8 cellular contexts compared by ENCODE assay signal in the genomic region with DNA sequence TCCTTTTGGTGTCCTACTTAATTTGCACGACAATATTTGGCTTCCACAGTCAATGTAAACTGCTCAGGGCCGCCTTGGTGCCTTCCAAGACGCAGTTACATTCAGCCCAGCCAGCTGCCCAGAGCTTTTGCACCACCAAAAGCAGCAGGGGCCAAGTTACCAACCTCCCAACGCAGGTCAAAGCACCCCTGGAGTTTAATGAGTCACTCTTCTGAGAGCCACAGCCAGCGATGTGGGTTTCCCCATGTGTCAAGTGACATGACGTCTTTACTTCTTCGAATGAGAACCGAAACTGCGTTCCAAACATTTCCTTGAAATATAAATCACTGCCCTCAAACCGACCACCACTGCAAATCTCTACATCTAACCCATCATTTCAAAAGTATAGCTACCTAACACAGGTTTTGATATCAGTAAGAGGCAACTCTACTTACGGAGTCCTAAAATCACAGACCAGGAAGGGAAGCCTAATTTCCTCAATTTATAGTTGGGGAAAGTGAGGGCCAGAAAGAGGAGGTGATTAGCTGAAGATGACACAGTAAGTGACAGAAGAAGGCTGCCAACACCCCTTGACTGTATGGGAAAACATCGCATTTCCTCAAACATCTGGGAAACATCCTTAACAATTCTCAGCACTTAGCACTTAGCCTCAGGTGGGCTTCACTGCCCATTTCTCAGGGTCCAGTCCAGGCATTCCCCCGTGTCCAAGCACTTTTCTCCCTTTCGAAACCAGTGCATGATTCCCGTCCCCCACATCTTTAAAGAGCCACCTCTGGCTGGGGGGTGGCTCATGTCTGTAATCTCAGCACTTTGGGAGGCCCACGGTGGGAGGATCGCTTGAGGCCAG. TPM values are rescaled to one million over a fixed set of nuclear protein-coding genes. Genes with fewer than 3 reads are reported as not detected.
DNase-seq lines count a peak whose midpoint lies in the region; ATAC-seq, FAIRE-seq and TF ChIP-seq lines count a peak whose summit lies in the region.

No MANE protein-coding gene starts in this region.

- H3K36me3 Mint-ChIP-seq in activated B cell treated with CpG ODN at 0.5 μM for 24 hours (ENCODE audit: low read depth), result no peaks in the 10 kb centered on the region
- H3K36me3 Mint-ChIP-seq in effector memory CD8-positive, alpha-beta T cell (ENCODE audit: insufficient read depth), result peaks cover 8% of the 10 kb centered on the region
- no peaks in the 10 kb centered on the region for H3K36me3 Mint-ChIP-seq in nephron progenitor cell (ENCODE audit: low read depth)

- ATAC-seq in GM21619 (IDR thresholded peaks at IDR 0.05; ENCODE audit: unreplicated experiment) (peak; percentile 97), activated B cell treated with CpG ODN at 0.5 μM for 24 hours (ENCODE audit: low read depth) (peak; percentile 90), upper lobe of right lung (peak; percentile 90)
- ATAC-seq in effector memory CD8-positive, alpha-beta T cell (replicated peaks), result peak; percentile 92

- H3K4me3 Mint-ChIP-seq in activated B cell treated with CpG ODN at 0.5 μM for 24 hours (peak overlapping the region; percentile 32), nephron progenitor cell (no peak overlapping the region)
- H3K4me3 Mint-ChIP-seq in effector memory CD8-positive, alpha-beta T cell, result peak overlapping the region in 1 of 2 donors; percentile 41

- POLR2A ChIA-PET in activated B cell treated with CpG ODN at 0.5 μM for 24 hours (lab: Charles Lee), result no interaction called here

- H3K27ac ChIP-seq in upper lobe of right lung, result peak overlapping the region; percentile 59

- H3K9me3 ChIP-seq in upper lobe of right lung, result no peaks in the 10 kb centered on the region

- CTCF ChIA-PET in activated B cell treated with CpG ODN at 0.5 μM for 24 hours (lab: Charles Lee), result no interaction called here

- H3K36me3 ChIP-seq in upper lobe of right lung, result no peaks in the 10 kb centered on the region

- H3K9me3 Mint-ChIP-seq in activated B cell treated with CpG ODN at 0.5 μM for 24 hours (no peaks in the 10 kb centered on the region), nephron progenitor cell (no peaks in the 10 kb centered on the region)
- peaks cover 2 to 8% of the 10 kb centered on the region in 2 donors for H3K9me3 Mint-ChIP-seq in effector memory CD8-positive, alpha-beta T cell

- TF ChIP-seq CTCF in activated B cell treated with CpG ODN at 0.5 μM for 24 hours (IDR thresholded peaks at IDR 0.05) (no peak), nephron progenitor cell (IDR thresholded peaks at IDR 0.05) (no peak), upper lobe of right lung (IDR thresholded peaks at IDR 0.05) (no peak)

- intact Hi-C loops in activated B cell treated with CpG ODN at 0.5 μM for 24 hours (cut with micrococcal nuclease) (no loop called here), upper lobe of right lung (cut with DNase I) (no loop called here)

- peak overlapping the region; percentile 14 for H3K4me3 ChIP-seq in upper lobe of right lung

- no peaks in the 10 kb centered on the region for H3K27me3 ChIP-seq in upper lobe of right lung

- H3K27me3 Mint-ChIP-seq in activated B cell treated with CpG ODN at 0.5 μM for 24 hours (peaks cover 8% of the 10 kb centered on the region), nephron progenitor cell (ENCODE audit: low read depth, poor library complexity) (no peaks in the 10 kb centered on the region)
- H3K27me3 Mint-ChIP-seq in effector memory CD8-positive, alpha-beta T cell, result peaks cover 0 to 10% of the 10 kb centered on the region in 2 donors

- H3K27ac Mint-ChIP-seq in activated B cell treated with CpG ODN at 0.5 μM for 24 hours (peak overlapping the region; percentile 20), nephron progenitor cell (peak overlapping the region; percentile 60)
- peak overlapping the region; percentile 50 to 80 for H3K27ac Mint-ChIP-seq in effector memory CD8-positive, alpha-beta T cell

- peak; percentile 95 for FAIRE-seq in G401.6 (lab: Jason Lieb, UNC)

- H3K4me1 Mint-ChIP-seq in activated B cell treated with CpG ODN at 0.5 μM for 24 hours, result peaks cover 6% of the 10 kb centered on the region
- peaks cover 4 to 25% of the 10 kb centered on the region in 2 donors for H3K4me1 Mint-ChIP-seq in effector memory CD8-positive, alpha-beta T cell (ENCODE audit: low read depth in 2 of 2)
- H3K4me1 Mint-ChIP-seq in nephron progenitor cell, result peaks cover 36% of the 10 kb centered on the region

- peaks cover 15% of the 10 kb centered on the region for H3K4me1 ChIP-seq in upper lobe of right lung

- DNase-seq in HT-29 (ENCODE audit: low spot score) (peak; percentile 70), activated B cell treated with CpG ODN at 0.5 μM for 24 hours (no peak), nephron progenitor cell (peak; percentile 19), upper lobe of right lung (peak; percentile 66), middle frontal gyrus (ENCODE audit: extremely low spot score, low spot score) (no peak)
- peak in 2 of 3 experiments; percentile 38 to 39 for DNase-seq in effector memory CD8-positive, alpha-beta T cell

RNA-seq across cellular contexts. Expression of gene MB21D2, which starts 24.5 kb away (rescaled TPM):
- 3.0 and 4.3 TPM in 2 replicates for total RNA-seq in HT-29 (2014; rRNA removed; shearing (Covaris generic))
- 0.09 and 0.15 TPM in 2 replicates for total RNA-seq in activated B cell treated with CpG ODN at 0.5 μM for 24 hours
- 8.0 TPM for total RNA-seq in upper lobe of right lung

Comparison
In these comparisons a context has a peak if more than half of its experiments do, and no peak if none do; other contexts are left out.
1. DNase-seq: peak in HT-29 (single experiment), effector memory CD8-positive, alpha-beta T cell (2 of 3), nephron progenitor cell (single experiment) and upper lobe of right lung (single experiment); none in activated B cell treated with CpG ODN at 0.5 μM for 24 hours (single experiment) and middle frontal gyrus (single experiment).
2. Peak in every context shown above with its lines, with median percentiles within 50 percentile points of each other: ATAC-seq and H3K27ac Mint-ChIP-seq.